ENCODE assay signal across 8 cellular contexts in the genomic region with DNA sequence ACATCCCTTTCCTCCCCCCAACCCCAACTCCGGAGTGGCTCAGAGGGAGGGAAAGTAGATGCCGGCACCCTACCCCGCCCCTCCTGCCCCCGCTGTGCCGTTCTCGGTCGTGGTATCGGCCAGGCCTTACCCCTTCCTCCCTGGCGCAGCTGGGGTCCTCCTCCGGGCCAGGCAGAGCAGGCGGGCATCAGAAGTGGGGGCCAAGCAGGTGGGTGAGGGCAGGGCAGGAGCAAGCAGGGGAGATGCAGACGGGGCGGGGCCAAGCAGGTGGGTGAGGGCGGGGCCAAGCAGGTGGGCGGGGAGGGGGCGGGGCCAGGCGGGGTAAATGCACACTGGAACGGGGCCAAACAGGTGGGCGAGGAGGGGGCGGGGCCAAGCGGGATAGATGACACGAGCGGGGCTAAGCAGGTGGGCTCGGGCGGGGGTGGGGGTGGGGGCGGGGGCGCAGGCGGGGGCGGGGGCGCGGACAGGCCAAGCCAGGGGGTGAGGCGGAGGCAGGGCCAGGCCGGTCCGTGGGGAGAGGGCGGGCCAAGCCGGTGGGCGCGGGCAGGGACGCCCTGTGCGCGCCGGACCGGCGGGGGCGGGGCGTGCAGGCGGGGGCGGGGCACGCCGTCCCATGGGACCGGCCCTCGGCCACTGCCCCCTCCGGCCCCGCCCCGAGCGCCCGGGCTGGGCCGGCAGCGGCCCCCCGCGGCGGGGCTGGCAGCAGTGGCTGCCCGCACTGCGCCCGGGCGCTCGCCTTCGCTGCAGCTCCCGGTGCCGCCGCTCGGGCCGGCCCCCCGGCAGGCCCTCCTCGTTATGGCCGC. TPM values are rescaled to one million over a fixed set of nuclear protein-coding genes. Genes with fewer than 3 reads are reported as not detected.
DNase-seq lines count a peak whose midpoint lies in the region; ATAC-seq and TF ChIP-seq lines count a peak whose summit lies in the region.

A gene with protein sequence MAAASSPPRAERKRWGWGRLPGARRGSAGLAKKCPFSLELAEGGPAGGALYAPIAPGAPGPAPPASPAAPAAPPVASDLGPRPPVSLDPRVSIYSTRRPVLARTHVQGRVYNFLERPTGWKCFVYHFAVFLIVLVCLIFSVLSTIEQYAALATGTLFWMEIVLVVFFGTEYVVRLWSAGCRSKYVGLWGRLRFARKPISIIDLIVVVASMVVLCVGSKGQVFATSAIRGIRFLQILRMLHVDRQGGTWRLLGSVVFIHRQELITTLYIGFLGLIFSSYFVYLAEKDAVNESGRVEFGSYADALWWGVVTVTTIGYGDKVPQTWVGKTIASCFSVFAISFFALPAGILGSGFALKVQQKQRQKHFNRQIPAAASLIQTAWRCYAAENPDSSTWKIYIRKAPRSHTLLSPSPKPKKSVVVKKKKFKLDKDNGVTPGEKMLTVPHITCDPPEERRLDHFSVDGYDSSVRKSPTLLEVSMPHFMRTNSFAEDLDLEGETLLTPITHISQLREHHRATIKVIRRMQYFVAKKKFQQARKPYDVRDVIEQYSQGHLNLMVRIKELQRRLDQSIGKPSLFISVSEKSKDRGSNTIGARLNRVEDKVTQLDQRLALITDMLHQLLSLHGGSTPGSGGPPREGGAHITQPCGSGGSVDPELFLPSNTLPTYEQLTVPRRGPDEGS (plus strand): TSS at position 708 of the 806 bp plus-strand sequence. CDS start 91 bp downstream, at position 799.
A gene with protein sequence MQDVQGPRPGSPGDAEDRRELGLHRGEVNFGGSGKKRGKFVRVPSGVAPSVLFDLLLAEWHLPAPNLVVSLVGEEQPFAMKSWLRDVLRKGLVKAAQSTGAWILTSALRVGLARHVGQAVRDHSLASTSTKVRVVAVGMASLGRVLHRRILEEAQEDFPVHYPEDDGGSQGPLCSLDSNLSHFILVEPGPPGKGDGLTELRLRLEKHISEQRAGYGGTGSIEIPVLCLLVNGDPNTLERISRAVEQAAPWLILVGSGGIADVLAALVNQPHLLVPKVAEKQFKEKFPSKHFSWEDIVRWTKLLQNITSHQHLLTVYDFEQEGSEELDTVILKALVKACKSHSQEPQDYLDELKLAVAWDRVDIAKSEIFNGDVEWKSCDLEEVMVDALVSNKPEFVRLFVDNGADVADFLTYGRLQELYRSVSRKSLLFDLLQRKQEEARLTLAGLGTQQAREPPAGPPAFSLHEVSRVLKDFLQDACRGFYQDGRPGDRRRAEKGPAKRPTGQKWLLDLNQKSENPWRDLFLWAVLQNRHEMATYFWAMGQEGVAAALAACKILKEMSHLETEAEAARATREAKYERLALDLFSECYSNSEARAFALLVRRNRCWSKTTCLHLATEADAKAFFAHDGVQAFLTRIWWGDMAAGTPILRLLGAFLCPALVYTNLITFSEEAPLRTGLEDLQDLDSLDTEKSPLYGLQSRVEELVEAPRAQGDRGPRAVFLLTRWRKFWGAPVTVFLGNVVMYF (N-terminal part only) (minus strand): TSS at position 214 of the 806 bp plus-strand sequence. CDS start 21,478 bp downstream, outside the sequence.

- H3K4me3 Mint-ChIP-seq in activated CD4-positive, alpha-beta T cell treated with anti-CD3 and anti-CD28 coated beads, Interleukin-2, amount 10 ng/mL, durations not matched to agents 24 days and 14 days, result peak within 1 kb of the TSS; percentile 91
- peak within 1 kb of the TSS; percentile 78 for H3K4me3 Mint-ChIP-seq in stimulated activated effector memory CD8-positive, alpha-beta T cell treated with anti-CD3 and anti-CD28 coated beads, Interleukin-12 subunit alpha, Interleukin-12 subunit beta, amount 100 ng/mL, for 72 hours

- peak within 1 kb of the TSS; percentile 64 for H3K27ac Mint-ChIP-seq in activated CD4-positive, alpha-beta T cell treated with anti-CD3 and anti-CD28 coated beads, Interleukin-2, amount 10 ng/mL, durations not matched to agents 24 days and 14 days
- no peak within 1 kb of the TSS for H3K27ac Mint-ChIP-seq in stimulated activated effector memory CD8-positive, alpha-beta T cell treated with anti-CD3 and anti-CD28 coated beads, Interleukin-12 subunit alpha, Interleukin-12 subunit beta, amount 100 ng/mL, for 72 hours

- ATAC-seq in stimulated activated effector memory CD8-positive, alpha-beta T cell treated with anti-CD3 and anti-CD28 coated beads, Interleukin-12 subunit alpha, Interleukin-12 subunit beta, amount 100 ng/mL, for 72 hours, result peak; percentile 79
- no peak for ATAC-seq in HG03196 (IDR thresholded peaks at IDR 0.05; ENCODE audit: unreplicated experiment)

- peak; percentile 99 for DNase-seq in 8988T
- peak; percentile 90 for DNase-seq in activated CD4-positive, alpha-beta T cell treated with anti-CD3 and anti-CD28 coated beads, Interleukin-2, amount 10 ng/mL, durations not matched to agents 24 days and 14 days
- peak; percentile 4 to 29 for DNase-seq in dermis microvascular lymphatic vessel endothelial cell (ENCODE audit: low read depth in 2 of 2)
- DNase-seq in stimulated activated effector memory CD8-positive, alpha-beta T cell treated with anti-CD3 and anti-CD28 coated beads, Interleukin-12 subunit alpha, Interleukin-12 subunit beta, amount 100 ng/mL, for 72 hours (ENCODE audit: low spot score in 2 of 2), result peak; percentile 55 to 83
- DNase-seq in midbrain (lab: John Stamatoyannopoulos, UW), result no peak

- H3K9ac ChIP-seq in mucosa of stomach (ENCODE audit: low read length), result peak within 1 kb of the TSS; percentile 64

- H3K9me3 ChIP-seq in mucosa of stomach (ENCODE audit: control insufficient read depth, low read length), result no peaks in the 10 kb centered on the region

- H3K36me3 Mint-ChIP-seq in activated CD4-positive, alpha-beta T cell treated with anti-CD3 and anti-CD28 coated beads, Interleukin-2, amount 10 ng/mL, durations not matched to agents 24 days and 14 days (ENCODE audit: low read depth), result no peaks in the 10 kb centered on the region
- H3K36me3 Mint-ChIP-seq in stimulated activated effector memory CD8-positive, alpha-beta T cell treated with anti-CD3 and anti-CD28 coated beads, Interleukin-12 subunit alpha, Interleukin-12 subunit beta, amount 100 ng/mL, for 72 hours, result no peaks in the 10 kb centered on the region

- peak within 1 kb of the TSS; percentile 19 for H3K4me3 ChIP-seq in mucosa of stomach (ENCODE audit: low read length)

- peaks cover 12% of the 10 kb centered on the region for H3K4me1 ChIP-seq in mucosa of stomach (ENCODE audit: control insufficient read depth, insufficient read depth, low read length)

- peaks cover 21% of the 10 kb centered on the region for H3K27me3 Mint-ChIP-seq in activated CD4-positive, alpha-beta T cell treated with anti-CD3 and anti-CD28 coated beads, Interleukin-2, amount 10 ng/mL, durations not matched to agents 24 days and 14 days

- H3K4me1 Mint-ChIP-seq in activated CD4-positive, alpha-beta T cell treated with anti-CD3 and anti-CD28 coated beads, Interleukin-2, amount 10 ng/mL, durations not matched to agents 24 days and 14 days, result peaks cover 13% of the 10 kb centered on the region
- peaks cover 25% of the 10 kb centered on the region for H3K4me1 Mint-ChIP-seq in stimulated activated effector memory CD8-positive, alpha-beta T cell treated with anti-CD3 and anti-CD28 coated beads, Interleukin-12 subunit alpha, Interleukin-12 subunit beta, amount 100 ng/mL, for 72 hours

- no peaks in the 10 kb centered on the region for H3K36me3 ChIP-seq in mucosa of stomach (ENCODE audit: control insufficient read depth, insufficient read depth, low read length)

- H3K9me3 Mint-ChIP-seq in activated CD4-positive, alpha-beta T cell treated with anti-CD3 and anti-CD28 coated beads, Interleukin-2, amount 10 ng/mL, durations not matched to agents 24 days and 14 days, result no peaks in the 10 kb centered on the region
- H3K9me3 Mint-ChIP-seq in stimulated activated effector memory CD8-positive, alpha-beta T cell treated with anti-CD3 and anti-CD28 coated beads, Interleukin-12 subunit alpha, Interleukin-12 subunit beta, amount 100 ng/mL, for 72 hours, result no peaks in the 10 kb centered on the region

- 0 out of 2 replicates have a peak, but pooled peaks have one; percentile 12 for TF ChIP-seq CTCF in LNCAP (IDR thresholded peaks at IDR 0.05)

- H3K27me3 ChIP-seq in mucosa of stomach (ENCODE audit: control insufficient read depth, insufficient read depth, low read length), result peaks cover 17% of the 10 kb centered on the region

- intact Hi-C loops in activated CD4-positive, alpha-beta T cell treated with anti-CD3 and anti-CD28 coated beads, Interleukin-2, amount 10 ng/mL, durations not matched to agents 24 days and 14 days (cut with micrococcal nuclease), result loop anchor here (1.0 to 5.0 kb wide), 4 partner anchors 44 to 443 kb away; a partner anchor contains a TSS

RNA-seq across cellular contexts. Expression of the first gene that starts in this region (rescaled TPM):
- 6.4 TPM in 2 replicates for total RNA-seq in activated CD4-positive, alpha-beta T cell treated with anti-CD3 and anti-CD28 coated beads, Interleukin-2, amount 10 ng/mL, durations not matched to agents 24 days and 14 days
- total RNA-seq in dermis microvascular lymphatic vessel endothelial cell, result under 0.01 and 0.13 TPM in 2 replicates

RNA-seq across cellular contexts. Expression of the second gene that starts in this region (rescaled TPM):
- total RNA-seq in activated CD4-positive, alpha-beta T cell treated with anti-CD3 and anti-CD28 coated beads, Interleukin-2, amount 10 ng/mL, durations not matched to agents 24 days and 14 days, result not detected in 2 replicates
- not detected in 2 replicates for total RNA-seq in dermis microvascular lymphatic vessel endothelial cell

Comparison
In these comparisons a context has a peak if more than half of its experiments do, and no peak if none do; other contexts are left out.
1. Peak in DNase-seq in dermis microvascular lymphatic vessel endothelial cell; RNA of the genes that start here not detected or under 1 TPM.